In genomic region chr10:79249156-79250121, GRCh38 we compare ENCODE assay signal across 8 cellular contexts.
A peak's percentile ranks its signal among the peaks of the same experiment; 100 is the strongest.
DNase-seq lines count a peak whose midpoint lies in the region; ATAC-seq and TF ChIP-seq lines count a peak whose summit lies in the region.

No MANE protein-coding gene starts in this region.

- H3K9ac ChIP-seq in stomach smooth muscle (ENCODE audit: low read length in 2 of 2): peak overlapping the region; percentile 25 to 60

- H3K9me3 ChIP-seq in adrenal gland (replicated peaks in 1 of 3): no peaks in the 10 kb centered on the region
- H3K9me3 ChIP-seq in stomach smooth muscle (ENCODE audit: control insufficient read depth in 2 of 2, low read length in 2 of 2): no peaks in the 10 kb centered on the region
- no peaks in the 10 kb centered on the region for H3K9me3 ChIP-seq in effector memory CD4-positive, alpha-beta T cell (ENCODE audit: control insufficient read depth, low read length)

- H3K4me1 Mint-ChIP-seq in activated naive CD4-positive, alpha-beta T cell treated with anti-CD3 and anti-CD28 coated beads for 36 hours (ENCODE audit: low read depth): peaks cover 50% of the 10 kb centered on the region

- peak overlapping the region; percentile 73 for H3K27ac Mint-ChIP-seq in activated naive CD4-positive, alpha-beta T cell treated with anti-CD3 and anti-CD28 coated beads for 36 hours

- peaks cover 7% of the 10 kb centered on the region for H3K36me3 Mint-ChIP-seq in activated naive CD4-positive, alpha-beta T cell treated with anti-CD3 and anti-CD28 coated beads for 36 hours (ENCODE audit: low read depth)

- H3K4me3 ChIP-seq in adrenal gland (no peak overlapping the region), stomach smooth muscle (ENCODE audit: low read length in 2 of 2) (no peak overlapping the region)
- H3K4me3 ChIP-seq in effector memory CD4-positive, alpha-beta T cell (ENCODE audit: insufficient read depth, low read depth, low read length, poor library complexity, severe bottlenecking): no peak overlapping the region

- H3K27ac ChIP-seq in adrenal gland: peak overlapping the region in 3 of 5 donors; percentile 20 to 91 (median 88)
- peak overlapping the region; percentile 93 for H3K27ac ChIP-seq in stomach smooth muscle (ENCODE audit: low read length)
- no peak overlapping the region for H3K27ac ChIP-seq in effector memory CD4-positive, alpha-beta T cell (ENCODE audit: insufficient read depth, low read length, poor library complexity, severe bottlenecking)

- TF ChIP-seq POLR2A in adrenal gland (IDR thresholded peaks at IDR 0.05): no peak

- H3K27me3 ChIP-seq in adrenal gland (no peaks in the 10 kb centered on the region), stomach smooth muscle (ENCODE audit: control insufficient read depth in 1 of 2, insufficient read depth in 2 of 2, low read length in 2 of 2) (no peaks in the 10 kb centered on the region)
- H3K27me3 ChIP-seq in effector memory CD4-positive, alpha-beta T cell (replicated peaks; ENCODE audit: control insufficient read depth, insufficient read depth, low read length, poor library complexity, severe bottlenecking): no peaks in the 10 kb centered on the region

- H3K36me3 ChIP-seq in adrenal gland (replicated peaks in 1 of 2) (no peaks in the 10 kb centered on the region), stomach smooth muscle (ENCODE audit: control insufficient read depth in 2 of 2, insufficient read depth in 2 of 2, low read length in 2 of 2) (peaks cover 0 to 4% of the 10 kb centered on the region in 2 donors)
- no peaks in the 10 kb centered on the region for H3K36me3 ChIP-seq in effector memory CD4-positive, alpha-beta T cell (ENCODE audit: control insufficient read depth, insufficient read depth, low read length)

- peak overlapping the region; percentile 37 for H3K4me3 Mint-ChIP-seq in activated naive CD4-positive, alpha-beta T cell treated with anti-CD3 and anti-CD28 coated beads for 36 hours

- intact Hi-C loops in activated naive CD4-positive, alpha-beta T cell treated with anti-CD3 and anti-CD28 coated beads for 36 hours (cut with micrococcal nuclease): loop anchor here (1.0 to 10.0 kb wide), 3 partner anchors 74 to 825 kb away; partner anchors contain the start of genes NUTM2E and TMEM254
- intact Hi-C loops in adrenal gland (cut with DNase I): no loop called here

- CTCF ChIA-PET in activated naive CD4-positive, alpha-beta T cell treated with anti-CD3 and anti-CD28 coated beads for 36 hours (lab: Charles Lee): interaction anchor here (0.8 to 1.7 kb wide), 4 partner anchors 8 to 97 kb away, joined by 3 to 4 read pairs (median 3); partner anchors contain the start of gene PPIF

- H3K4me1 ChIP-seq in adrenal gland (replicated peaks in 1 of 2) (peaks cover 40 to 69% of the 10 kb centered on the region in 2 donors), stomach smooth muscle (ENCODE audit: control insufficient read depth, insufficient read depth, low read length) (peaks cover 79% of the 10 kb centered on the region)
- H3K4me1 ChIP-seq in effector memory CD4-positive, alpha-beta T cell (ENCODE audit: control insufficient read depth, insufficient read depth, low read length, poor library complexity, severe bottlenecking): peaks cover 28% of the 10 kb centered on the region

- peak; percentile 61 for DNase-seq in activated naive CD4-positive, alpha-beta T cell treated with anti-CD3 and anti-CD28 coated beads for 36 hours
- DNase-seq in activated naive CD4-positive, alpha-beta T cell treated with Interleukin-2 at 50 U/mL for 16 hours: no peak
- DNase-seq in adrenal gland (no peak), AG08395 (ENCODE audit: low spot score) (no peak), GM03348 (ENCODE audit: low spot score) (no peak)
- DNase-seq in effector memory CD4-positive, alpha-beta T cell: no peak

- H3K27me3 Mint-ChIP-seq in activated naive CD4-positive, alpha-beta T cell treated with anti-CD3 and anti-CD28 coated beads for 36 hours (ENCODE audit: low read depth): no peaks in the 10 kb centered on the region

- no peaks in the 10 kb centered on the region for H3K9me3 Mint-ChIP-seq in activated naive CD4-positive, alpha-beta T cell treated with anti-CD3 and anti-CD28 coated beads for 36 hours

- 83 to 91% (median 88%) methylated on average over 14 to 20 of the region's 20 CpGs for WGBS in adrenal gland, 4 donors

- peak; percentile 45 for ATAC-seq in HG03039 (IDR thresholded peaks at IDR 0.05; ENCODE audit: unreplicated experiment)

- TF ChIP-seq CTCF in adrenal gland (IDR thresholded peaks at IDR 0.05): no peak
